Comparison of ENCODE assay signal across 22 cellular contexts in genomic region chr1:46767649-46768282, GRCh38. TPM values are rescaled to one million over a fixed set of nuclear protein-coding genes. Genes with fewer than 3 reads are reported as not detected.
A peak's percentile ranks its signal among the peaks of the same experiment; 100 is the strongest.
DNase-seq lines count a peak whose midpoint lies in the region; ATAC-seq, FAIRE-seq and TF ChIP-seq lines count a peak whose summit lies in the region.
"Had no signal": no experiment of that assay in that cellular context is flagged by ENCODE, and none has a peak within 500 bp of the region (broad histone marks: within the 10 kb centered on the region; RNA-seq: fewer than 3 reads in every experiment).

No MANE protein-coding gene starts in this region.

- H3K36me3 ChIP-seq in H1 (ENCODE audit: control insufficient read depth in 2 of 4, insufficient read depth in 4 of 4, low read length in 3 of 4) (no peaks in the 10 kb centered on the region), trophoblast cell (ENCODE audit: control insufficient read depth in 1 of 2, insufficient read depth in 2 of 2, low read length in 2 of 2) (no peaks in the 10 kb centered on the region)
- H3K36me3 ChIP-seq: pancreas had no signal

- H3K27me3 Mint-ChIP-seq in natural killer cell (ENCODE audit: low read depth in 2 of 2), result peaks cover 10 to 31% of the 10 kb centered on the region in 2 donors

- no peak overlapping the region for H3K56ac ChIP-seq in H1 (replicated peaks; ENCODE audit: insufficient read length, low read depth, low read length)

- H3K4me2 ChIP-seq in H1 (ENCODE audit: insufficient read depth in 1 of 2, low read depth in 2 of 2, low read length in 2 of 2), result no peak overlapping the region
- no peak overlapping the region for H3K4me2 ChIP-seq in trophoblast cell (ENCODE audit: low read length)
- H3K4me2 ChIP-seq: smooth muscle cell had no signal

- CTCF ChIA-PET in H1 (lab: Charles Lee; ENCODE audit: partially characterized antibody) (interaction anchor here (1.2 to 1.4 kb wide), 2 partner anchors 14 to 20 kb away, joined by 3 to 5 read pairs; no protein-coding TSS in a partner anchor), RWPE1 (lab: Yijun Ruan, JAX) (interaction anchor here (0.6 kb wide), 1 partner anchor 232 kb away, joined by 3 read pairs; no protein-coding TSS in a partner anchor)

- H3K14ac ChIP-seq in H1 (ENCODE audit: insufficient read length) (no peak overlapping the region), trophoblast cell (ENCODE audit: low read length) (no peak overlapping the region)

- no peak overlapping the region for H3K27ac Mint-ChIP-seq in natural killer cell
- H3K27ac Mint-ChIP-seq: activated naive CD4-positive, alpha-beta T cell treated with anti-CD3 and anti-CD28 coated beads, Interleukin-2, amount 10 ng/mL, durations not matched to agents 7 days and 5 days; naive B cell had no signal

- POLR2A ChIA-PET in H1 (lab: Charles Lee; ENCODE audit: partially characterized antibody), result no interaction called here
- POLR2A ChIA-PET in RWPE1 (lab: Yijun Ruan, JAX; ENCODE audit: low non-redundant PET), result interaction anchor here (0.5 kb wide), 1 partner anchor 434 kb away, joined by 3 read pairs; no protein-coding TSS in a partner anchor

- H2BK15ac ChIP-seq in H1 (ENCODE audit: low read length), result 0 out of 2 replicates have a peak overlapping the region, but pooled peaks have one; percentile 33

- H3K18ac ChIP-seq in H1 (ENCODE audit: extremely low read depth, low read length), result no peak overlapping the region
- H3K18ac ChIP-seq in trophoblast cell (ENCODE audit: low read length), result no peak overlapping the region

- H3K9ac ChIP-seq in H1 (replicated peaks in 1 of 4; ENCODE audit: extremely low read depth in 1 of 4, low read depth in 3 of 4, low read length in 3 of 4) (no peak overlapping the region), trophoblast cell (ENCODE audit: low read length) (no peak overlapping the region)

- intact Hi-C loops in natural killer cell (cut with micrococcal nuclease), result no loop called here

- DNase-seq in ELF-1 (ENCODE audit: low read depth, low spot score) (peak; percentile 17), NCI-H2107 treated with DMSO at 0.1 percent for 48 hours (lab: John Stamatoyannopoulos, UW; ENCODE audit: unreplicated experiment) (peak; percentile 83), H1 (ENCODE audit: low read depth in 1 of 2, low spot score in 2 of 2) (no peak), trophoblast cell (no peak), NOMO-1 treated with DMSO at 0.1 percent for 48 hours (lab: John Stamatoyannopoulos, UW; ENCODE audit: unreplicated experiment) (no peak), natural killer cell (no peak), RWPE1 (ENCODE audit: low spot score) (no peak)
- DNase-seq: activated CD4-positive, alpha-beta T cell treated with anti-CD3 and anti-CD28 coated beads, Interleukin-2, amount 50 U/mL, for 1 hour; activated naive CD4-positive, alpha-beta T cell treated with anti-CD3 and anti-CD28 coated beads, Interleukin-2, amount 10 ng/mL, durations not matched to agents 7 days and 5 days; activated T-cell treated with anti-CD3 and anti-CD28 coated beads for 4 hours; H7; Karpas-422; naive B cell; NCI-H526; pancreas; testis had no signal

- peaks cover 35 to 41% of the 10 kb centered on the region in 2 experiments for H3K9me3 ChIP-seq in H1 (ENCODE audit: insufficient read depth in 2 of 2, low read depth in 1 of 2, low read length in 1 of 2)
- peaks cover 21% of the 10 kb centered on the region for H3K9me3 ChIP-seq in trophoblast cell (ENCODE audit: insufficient read depth, low read depth, low read length)
- H3K9me3 ChIP-seq: pancreas, testis had no signal

- no peak overlapping the region for H2BK20ac ChIP-seq in H1 (ENCODE audit: low read length)

- H3K36me3 Mint-ChIP-seq in natural killer cell, result peaks cover 10% of the 10 kb centered on the region

- no peak for TF ChIP-seq EP300 in H1 (IDR thresholded peaks at IDR 0.05; ENCODE audit: borderline replicate concordance in 1 of 2, low read depth in 2 of 2, low read length in 2 of 2)

- no peak overlapping the region for H3K4me3 ChIP-seq in H1 (ENCODE audit: extremely low read depth in 1 of 4, insufficient read depth in 2 of 4, low read depth in 3 of 4, low read length in 4 of 4)
- H3K4me3 ChIP-seq in trophoblast cell (ENCODE audit: low read depth, low read length), result peak overlapping the region; percentile 49
- H3K4me3 ChIP-seq: coronary artery, pancreas, smooth muscle cell, testis had no signal

- 87% methylated on average over 4 of the region's 4 CpGs; no CpG with 5 or more reads in 1 of the 2 experiments for WGBS in H1 (ENCODE audit: extremely low coverage in 1 of 2, insufficient coverage in 1 of 2, insufficient read length in 1 of 2, insufficient replicate concordance in 2 of 2, low coverage in 1 of 2, low lambda C conversion rate in 2 of 2, missing lambda C conversion rate in 1 of 2), 2 experiments
- no CpG with 5 or more reads among the region's 4 CpGs for WGBS in trophoblast cell (ENCODE audit: extremely low coverage, insufficient coverage, insufficient read length)

- H3K4me1 ChIP-seq in H1 (replicated peaks in 1 of 4; ENCODE audit: control insufficient read depth in 3 of 4, insufficient read depth in 4 of 4, low read length in 3 of 4) (no peaks in the 10 kb centered on the region), trophoblast cell (ENCODE audit: control insufficient read depth in 1 of 2, insufficient read depth in 2 of 2, low read length in 2 of 2) (no peaks in the 10 kb centered on the region)
- H3K4me1 ChIP-seq: pancreas, testis had no signal

- H3K4ac ChIP-seq in H1 (replicated peaks; ENCODE audit: insufficient read length, low read depth, low read length) (no peak overlapping the region), trophoblast cell (ENCODE audit: low read depth, low read length) (no peak overlapping the region)

- H4K12ac ChIP-seq in trophoblast cell (ENCODE audit: low read depth, low read length), result no peak overlapping the region

- H2BK120ac ChIP-seq in H1 (replicated peaks; ENCODE audit: low read depth, low read length) (no peak overlapping the region), trophoblast cell (ENCODE audit: insufficient read depth, low read length, poor library complexity) (no peak overlapping the region)

- H3K4me1 Mint-ChIP-seq in natural killer cell, result peaks cover 6 to 7% of the 10 kb centered on the region in 2 donors
- H3K4me1 Mint-ChIP-seq: activated naive CD4-positive, alpha-beta T cell treated with anti-CD3 and anti-CD28 coated beads, Interleukin-2, amount 10 ng/mL, durations not matched to agents 7 days and 5 days; naive B cell had no signal

- TF ChIP-seq CTCF in H1 (IDR thresholded peaks at IDR 0.05; ENCODE audit: control extremely low read depth in 1 of 3, insufficient read depth in 1 of 3, low read depth in 1 of 3, low read length in 3 of 3), result no peak
- TF ChIP-seq CTCF in natural killer cell (IDR thresholded peaks at IDR 0.05), result no peak
- no peak for TF ChIP-seq CTCF in RWPE1 (conservative IDR thresholded peaks at IDR 0.05; ENCODE audit: low read depth)

- no peaks in the 10 kb centered on the region for H3K23me2 ChIP-seq in H1 (ENCODE audit: low read depth, low read length)

- no peak overlapping the region for H2BK5ac ChIP-seq in H1 (ENCODE audit: low read depth, low read length)
- no peak overlapping the region for H2BK5ac ChIP-seq in trophoblast cell (ENCODE audit: low read depth, low read length, poor library complexity)

- no peak overlapping the region for H3K4me3 Mint-ChIP-seq in natural killer cell
- H3K4me3 Mint-ChIP-seq: activated naive CD4-positive, alpha-beta T cell treated with anti-CD3 and anti-CD28 coated beads, Interleukin-2, amount 10 ng/mL, durations not matched to agents 7 days and 5 days; naive B cell had no signal

- H3K9me3 Mint-ChIP-seq in natural killer cell, result peaks cover 4 to 12% of the 10 kb centered on the region in 2 donors

- H3K27ac ChIP-seq in H1 (ENCODE audit: low read depth, low read length) (no peak overlapping the region), trophoblast cell (ENCODE audit: low read depth, low read length) (no peak overlapping the region), RWPE1 (no peak overlapping the region)
- H3K27ac ChIP-seq: coronary artery, pancreas, testis had no signal

- H2AFZ ChIP-seq in H1 (ENCODE audit: low read length), result no peak overlapping the region
- H2AFZ ChIP-seq in trophoblast cell (ENCODE audit: insufficient read depth, low read length, poor library complexity), result no peak overlapping the region

- TF ChIP-seq RAD21 in H1 (IDR thresholded peaks at IDR 0.05 in 1 of 2, conservative IDR thresholded peaks at IDR 0.05 in 1 of 2; ENCODE audit: low read depth in 2 of 2, low read length in 2 of 2), result no peak

- H3K23ac ChIP-seq in H1 (ENCODE audit: insufficient read length) (no peak overlapping the region), trophoblast cell (ENCODE audit: low read length) (no peak overlapping the region)

- no peaks in the 10 kb centered on the region for H3K27me3 ChIP-seq in H1 (replicated peaks in 1 of 4; ENCODE audit: control insufficient read depth in 3 of 4, extremely low read depth in 1 of 4, insufficient read depth in 3 of 4, low read length in 3 of 4)
- no peaks in the 10 kb centered on the region for H3K27me3 ChIP-seq in trophoblast cell (ENCODE audit: insufficient read depth, low read length)
- H3K27me3 ChIP-seq: pancreas, testis had no signal

- H4K91ac ChIP-seq in H1 (replicated peaks; ENCODE audit: insufficient read length, low read length) (no peak overlapping the region), trophoblast cell (ENCODE audit: low read depth, low read length) (no peak overlapping the region)

- no peak for TF ChIP-seq POLR2A in H1 (IDR thresholded peaks at IDR 0.05; ENCODE audit: control extremely low read depth in 1 of 2, low read depth in 2 of 2, low read length in 2 of 2)

- FAIRE-seq in H1 (lab: Jason Lieb, UNC), result no peak
- FAIRE-seq: astrocyte, endothelial cell of umbilical vein, pancreas had no signal

- no peak overlapping the region for H2BK12ac ChIP-seq in H1 (ENCODE audit: low read depth, low read length)
- H2BK12ac ChIP-seq in trophoblast cell (ENCODE audit: low read length), result no peak overlapping the region

- H4K20me1 ChIP-seq in H1 (replicated peaks in 1 of 2; ENCODE audit: control insufficient read depth in 1 of 2, insufficient read depth in 2 of 2, low read length in 2 of 2), result no peaks in the 10 kb centered on the region

- no peaks in the 10 kb centered on the region for H3K79me1 ChIP-seq in H1 (ENCODE audit: low read depth, low read length)
- H3K79me1 ChIP-seq in trophoblast cell (ENCODE audit: low read length), result no peaks in the 10 kb centered on the region

- ATAC-seq in HG03108 (IDR thresholded peaks at IDR 0.05; ENCODE audit: unreplicated experiment) (no peak), natural killer cell (no peak)
- ATAC-seq: pancreas had no signal

- H3K79me2 ChIP-seq in H1 (ENCODE audit: control insufficient read depth in 1 of 2, insufficient read depth in 2 of 2, low read length in 2 of 2), result no peaks in the 10 kb centered on the region
- no peaks in the 10 kb centered on the region for H3K79me2 ChIP-seq in trophoblast cell (ENCODE audit: control insufficient read depth, insufficient read depth, low read length, poor library complexity)

- H4K8ac ChIP-seq in H1 (ENCODE audit: extremely low read depth, insufficient read depth, low read length), result no peak overlapping the region
- H4K8ac ChIP-seq in trophoblast cell (ENCODE audit: low read depth, low read length), result no peak overlapping the region

- H2AK5ac ChIP-seq in H1 (ENCODE audit: low read depth, low read length), result no peak overlapping the region
- no peak overlapping the region for H2AK5ac ChIP-seq in trophoblast cell (ENCODE audit: low read length)

- no peak overlapping the region for H4K5ac ChIP-seq in H1 (ENCODE audit: insufficient read length, low read depth, low read length)

RNA-seq across cellular contexts. Expression of gene CYP4B1, which starts 31.1 kb away (rescaled TPM):
- total RNA-seq in H1 (2021; fragmentation: NEBNext Ultra II Directional; extraction: Animal tissue kit (Norgen Biotek cat#: 25700)), result not detected in 2 replicates
- 0.08 and 0.23 TPM in 2 replicates for polyA plus RNA-seq in H1 (2011; rRNA removed)
- 0.09 TPM for polyA plus RNA-seq in H1 (2011; cell fraction: cytosol; rRNA removed)
- 0.51 TPM for polyA plus RNA-seq in H1 (2011; cell fraction: nucleus; rRNA removed)
- not detected in 4 replicates for polyA plus RNA-seq in H1 (2012, experiment 1 of 2)
- not detected for polyA plus RNA-seq in H1 (2012, experiment 2 of 2)
- 0.30 TPM for polyA plus RNA-seq in H1 (2013, experiment 1 of 2)
- not detected for polyA plus RNA-seq in H1 (2013, experiment 2 of 2)
- not detected in 2 replicates for polyA minus RNA-seq in H1 (2011; rRNA and poly(A)+ RNA removed)
- polyA minus RNA-seq in H1 (2011; cell fraction: cytosol; rRNA and poly(A)+ RNA removed), result not detected
- not detected for polyA minus RNA-seq in H1 (2011; cell fraction: nucleus; rRNA and poly(A)+ RNA removed)
- 0.06 and 0.07 TPM in 2 replicates for polyA plus RNA-seq in trophoblast cell (2013)
- not detected for total RNA-seq in natural killer cell
- total RNA-seq: astrocyte, endothelial cell of umbilical vein, fibroblast of villous mesenchyme, H7, smooth muscle cell had no signal
- polyA plus RNA-seq: endothelial cell of umbilical vein, smooth muscle cell had no signal

RNA-seq across cellular contexts. Expression of gene EFCAB14, which starts 48.9 kb away (rescaled TPM):
- 36.9 and 40.4 TPM in 2 replicates for total RNA-seq in H1 (2021; fragmentation: NEBNext Ultra II Directional; extraction: Animal tissue kit (Norgen Biotek cat#: 25700))
- 14.0 and 19.4 TPM in 2 replicates for polyA plus RNA-seq in H1 (2011; rRNA removed)
- 20.0 TPM for polyA plus RNA-seq in H1 (2011; cell fraction: cytosol; rRNA removed)
- polyA plus RNA-seq in H1 (2011; cell fraction: nucleus; rRNA removed), result 18.3 TPM
- polyA plus RNA-seq in H1 (2012, experiment 1 of 2), result 13.3 to 19.9 TPM (median 17.7 TPM) in 4 replicates
- 4.5 TPM for polyA plus RNA-seq in H1 (2012, experiment 2 of 2)
- 35.7 TPM for polyA plus RNA-seq in H1 (2013, experiment 1 of 2)
- polyA plus RNA-seq in H1 (2013, experiment 2 of 2), result 37.0 TPM
- polyA minus RNA-seq in H1 (2011; rRNA and poly(A)+ RNA removed), result 28.2 and 35.7 TPM in 2 replicates
- 26.2 TPM for polyA minus RNA-seq in H1 (2011; cell fraction: cytosol; rRNA and poly(A)+ RNA removed)
- 37.0 TPM for polyA minus RNA-seq in H1 (2011; cell fraction: nucleus; rRNA and poly(A)+ RNA removed)
- polyA plus RNA-seq in trophoblast cell (2013), result 66.1 and 67.6 TPM in 2 replicates
- 100 to 1,000 TPM in 2 of 3 donors, 10 to 100 TPM in 1; 77.7 to 130 (median 119) TPM for total RNA-seq in natural killer cell

Comparison
In these comparisons a context has a peak if more than half of its experiments do, and no peak if none do; other contexts are left out.
1. DNase-seq: peak in ELF-1 (single experiment) and NCI-H2107 treated with DMSO at 0.1 percent for 48 hours (single experiment); none in H1 (0 of 2), trophoblast cell (0 of 2), NOMO-1 treated with DMSO at 0.1 percent for 48 hours (single experiment), natural killer cell (single experiment) and RWPE1 (single experiment).